ENCODE assay signal across 8 cellular contexts in genomic region chr2:202634556-202635440, GRCh38. TPM values are rescaled to one million over a fixed set of nuclear protein-coding genes. Genes with fewer than 3 reads are reported as not detected.
DNase-seq lines count a peak whose midpoint lies in the region; ATAC-seq and TF ChIP-seq lines count a peak whose summit lies in the region.

Gene FAM117B, plus strand, starts transcription at chr2:202634969. Its CDS starts 219 bp downstream, at chr2:202635188.

- peaks cover 26% of the 10 kb centered on the region for H3K36me3 Mint-ChIP-seq in activated T-helper 17 cell treated with anti-CD3 and anti-CD28 coated beads, Interleukin-2, amount 50 U/mL, for 72 hours (ENCODE audit: low read depth)
- peaks cover 3 to 9% (median 6%) of the 10 kb centered on the region in 5 donors for H3K36me3 Mint-ChIP-seq in naive thymus-derived CD4-positive, alpha-beta T cell
- H3K36me3 Mint-ChIP-seq in stimulated activated memory B cell treated with anti-CD40 and anti-IgM and Interleukin-4, amounts not matched to agents 10 μg/mL and 1 μg/mL and 100 μg/mL, for 72 hours = no peaks in the 10 kb centered on the region

- H3K9me3 Mint-ChIP-seq in activated T-helper 17 cell treated with anti-CD3 and anti-CD28 coated beads, Interleukin-2, amount 50 U/mL, for 72 hours = no peaks in the 10 kb centered on the region
- peaks cover 0 to 2% (median 0%) of the 10 kb centered on the region in 11 donors for H3K9me3 Mint-ChIP-seq in naive thymus-derived CD4-positive, alpha-beta T cell
- no peaks in the 10 kb centered on the region for H3K9me3 Mint-ChIP-seq in stimulated activated memory B cell treated with anti-CD40 and anti-IgM and Interleukin-4, amounts not matched to agents 10 μg/mL and 1 μg/mL and 100 μg/mL, for 72 hours

- DNase-seq in EL (peak; percentile 97), H4 (ENCODE audit: low spot score) (peak; percentile 95), LNCaP clone FGC (ENCODE audit: low read depth) (peak; percentile 93), RPMI8226 (peak; percentile 99), fibroblast of lung (ENCODE audit: low read depth in 2 of 2) (peak; percentile 94 to 95)
- peak; percentile 90 to 99 (median 98) for DNase-seq in naive thymus-derived CD4-positive, alpha-beta T cell

- H4K20me1 ChIP-seq in fibroblast of lung (ENCODE audit: control insufficient read depth, extremely low read depth, insufficient read depth, low read length) = no peaks in the 10 kb centered on the region

- H3K27ac ChIP-seq in fibroblast of lung (ENCODE audit: insufficient read depth, low read length) = peak within 1 kb of the TSS; percentile 13
- peak within 1 kb of the TSS; percentile 81 for H3K27ac ChIP-seq in naive thymus-derived CD4-positive, alpha-beta T cell (ENCODE audit: low read depth, low read length)

- peak within 1 kb of the TSS; percentile 80 for H3K4me2 ChIP-seq in fibroblast of lung (ENCODE audit: extremely low read depth, insufficient read depth, low read length)

- no peaks in the 10 kb centered on the region for H3K36me3 ChIP-seq in fibroblast of lung (ENCODE audit: control insufficient read depth, insufficient read depth, low read length)
- peaks cover 0 to 4% (median 0%) of the 10 kb centered on the region in 3 experiments for H3K36me3 ChIP-seq in naive thymus-derived CD4-positive, alpha-beta T cell (ENCODE audit: control insufficient read depth in 2 of 3, insufficient read depth in 3 of 3, low read length in 3 of 3)

- intact Hi-C loops in naive thymus-derived CD4-positive, alpha-beta T cell (cut with micrococcal nuclease) = loop anchor here (1.0 to 10.0 kb wide), 23 partner anchors 9 to 1746 kb away; partner anchors contain the start of genes BMPR2 (in 2 of the 2), NBEAL1 (in 2 of the 2), WDR12 (in 2 of the 2) and ABI2 (in 1 of the 2)

- peak within 1 kb of the TSS; percentile 80 for H2AFZ ChIP-seq in fibroblast of lung (ENCODE audit: low read length)

- no peaks in the 10 kb centered on the region for H3K4me1 ChIP-seq in fibroblast of lung (ENCODE audit: control insufficient read depth, extremely low read depth, insufficient read depth, low read length)
- peaks cover 22 to 29% of the 10 kb centered on the region in 2 donors for H3K4me1 ChIP-seq in naive thymus-derived CD4-positive, alpha-beta T cell (ENCODE audit: control insufficient read depth in 2 of 2, insufficient read depth in 2 of 2, low read length in 2 of 2)

- H3K27ac Mint-ChIP-seq in activated T-helper 17 cell treated with anti-CD3 and anti-CD28 coated beads, Interleukin-2, amount 50 U/mL, for 72 hours = peak within 1 kb of the TSS; percentile 96
- H3K27ac Mint-ChIP-seq in naive thymus-derived CD4-positive, alpha-beta T cell = peak within 1 kb of the TSS; percentile 92 to 99 (median 96)
- H3K27ac Mint-ChIP-seq in stimulated activated memory B cell treated with anti-CD40 and anti-IgM and Interleukin-4, amounts not matched to agents 10 μg/mL and 1 μg/mL and 100 μg/mL, for 72 hours = peak within 1 kb of the TSS; percentile 89

- peak; percentile 90 for ATAC-seq in activated T-helper 17 cell treated with anti-CD3 and anti-CD28 coated beads, Interleukin-2, amount 50 U/mL, for 72 hours (replicated peaks)
- ATAC-seq in naive thymus-derived CD4-positive, alpha-beta T cell = peak; percentile 93
- peak; percentile 97 for ATAC-seq in stimulated activated memory B cell treated with anti-CD40 and anti-IgM and Interleukin-4, amounts not matched to agents 10 μg/mL and 1 μg/mL and 100 μg/mL, for 72 hours

- no peaks in the 10 kb centered on the region for H3K9me3 ChIP-seq in fibroblast of lung (ENCODE audit: control insufficient read depth, insufficient read depth, low read depth, low read length)
- no peaks in the 10 kb centered on the region for H3K9me3 ChIP-seq in naive thymus-derived CD4-positive, alpha-beta T cell (ENCODE audit: control insufficient read depth in 2 of 3, low read length in 3 of 3)

- no peaks in the 10 kb centered on the region for H3K27me3 Mint-ChIP-seq in activated T-helper 17 cell treated with anti-CD3 and anti-CD28 coated beads, Interleukin-2, amount 50 U/mL, for 72 hours
- H3K27me3 Mint-ChIP-seq in naive thymus-derived CD4-positive, alpha-beta T cell = no peaks in the 10 kb centered on the region
- H3K27me3 Mint-ChIP-seq in stimulated activated memory B cell treated with anti-CD40 and anti-IgM and Interleukin-4, amounts not matched to agents 10 μg/mL and 1 μg/mL and 100 μg/mL, for 72 hours = no peaks in the 10 kb centered on the region

- H3K4me3 ChIP-seq in LNCaP clone FGC (ENCODE audit: low read depth, low read length) (peak within 1 kb of the TSS; percentile 91), fibroblast of lung (replicated peaks in 1 of 4; ENCODE audit: control extremely low read depth in 1 of 4, insufficient read depth in 1 of 4, low read depth in 3 of 4, low read length in 4 of 4) (peak within 1 kb of the TSS; percentile 83 to 98 (median 92))
- peak within 1 kb of the TSS; percentile 81 for H3K4me3 ChIP-seq in naive thymus-derived CD4-positive, alpha-beta T cell (ENCODE audit: low read length)

- 0 out of 2 replicates have a peak, but pooled peaks have one; percentile 15 for TF ChIP-seq CTCF in LNCaP clone FGC (IDR thresholded peaks at IDR 0.05; ENCODE audit: control insufficient read depth, extremely low read depth, insufficient read depth)
- no peak for TF ChIP-seq CTCF in fibroblast of lung (conservative IDR thresholded peaks at IDR 0.05 in 1 of 2, IDR thresholded peaks at IDR 0.05 in 1 of 2; ENCODE audit: low read depth in 1 of 2, low read length in 2 of 2)

- POLR2A ChIA-PET in naive thymus-derived CD4-positive, alpha-beta T cell (lab: Charles Lee) = interaction anchor here (0.6 to 8.0 kb wide), 43 partner anchors 10 to 1518 kb away, joined by 3 to 130 read pairs (median 5); partner anchors contain the start of genes CARF, CFLAR, CTLA4 and CYP20A1

- peak within 1 kb of the TSS; percentile 98 for H3K4me3 Mint-ChIP-seq in activated T-helper 17 cell treated with anti-CD3 and anti-CD28 coated beads, Interleukin-2, amount 50 U/mL, for 72 hours
- peak within 1 kb of the TSS in 9 of 10 donors; percentile 93 to 98 (median 97) for H3K4me3 Mint-ChIP-seq in naive thymus-derived CD4-positive, alpha-beta T cell
- H3K4me3 Mint-ChIP-seq in stimulated activated memory B cell treated with anti-CD40 and anti-IgM and Interleukin-4, amounts not matched to agents 10 μg/mL and 1 μg/mL and 100 μg/mL, for 72 hours = peak within 1 kb of the TSS; percentile 92

- CTCF ChIA-PET in naive thymus-derived CD4-positive, alpha-beta T cell (lab: Charles Lee) = interaction anchor here (0.7 to 1.7 kb wide), 7 partner anchors 8 to 236 kb away, joined by 3 to 5 read pairs (median 3); no protein-coding TSS in a partner anchor

- no peaks in the 10 kb centered on the region for H3K27me3 ChIP-seq in fibroblast of lung (ENCODE audit: control insufficient read depth, insufficient read depth, low read length)
- no peaks in the 10 kb centered on the region for H3K27me3 ChIP-seq in naive thymus-derived CD4-positive, alpha-beta T cell (ENCODE audit: control insufficient read depth in 2 of 2, insufficient read depth in 2 of 2, low read length in 2 of 2)

- H3K4me1 Mint-ChIP-seq in activated T-helper 17 cell treated with anti-CD3 and anti-CD28 coated beads, Interleukin-2, amount 50 U/mL, for 72 hours = peaks cover 27% of the 10 kb centered on the region
- H3K4me1 Mint-ChIP-seq in naive thymus-derived CD4-positive, alpha-beta T cell = peaks cover 27 to 66% (median 61%) of the 10 kb centered on the region in 7 donors
- H3K4me1 Mint-ChIP-seq in stimulated activated memory B cell treated with anti-CD40 and anti-IgM and Interleukin-4, amounts not matched to agents 10 μg/mL and 1 μg/mL and 100 μg/mL, for 72 hours = peaks cover 43% of the 10 kb centered on the region

- peak within 1 kb of the TSS; percentile 34 for H3K9ac ChIP-seq in fibroblast of lung (ENCODE audit: insufficient read depth, low read length)

- no peaks in the 10 kb centered on the region for H3K79me2 ChIP-seq in fibroblast of lung (ENCODE audit: control insufficient read depth, insufficient read depth, low read length)

RNA-seq across cellular contexts. Expression of gene FAM117B, which starts in this region (rescaled TPM):
- 2.8 and 4.3 TPM in 2 replicates for total RNA-seq in H4 (2014; rRNA removed; shearing (Covaris generic))
- total RNA-seq in activated T-helper 17 cell treated with anti-CD3 and anti-CD28 coated beads, Interleukin-2, amount 50 U/mL, for 72 hours = 10 to 100 TPM in 1 of 2 donors, 1 to 10 TPM in 1; 5.6 to 26.1 TPM
- total RNA-seq in fibroblast of lung = 1.8 and 2.8 TPM in 2 replicates
- polyA plus RNA-seq in fibroblast of lung = 0.59 and 0.73 TPM in 2 replicates
- 0.85 and 1.1 TPM in 2 replicates for polyA plus RNA-seq in fibroblast of lung (2012)
- polyA minus RNA-seq in fibroblast of lung (ENCODE audit: low replicate concordance) = 0.48 and 1.7 TPM in 2 replicates
- 10 to 100 TPM; 12.8 to 57.9 (median 48.8) TPM for total RNA-seq in naive thymus-derived CD4-positive, alpha-beta T cell
- 10 to 100 TPM; 13.9 to 20.9 TPM for polyA plus RNA-seq in naive thymus-derived CD4-positive, alpha-beta T cell

Comparison
In these comparisons a context has a peak if more than half of its experiments do, and no peak if none do; other contexts are left out.
1. Peak in every context shown above with its lines: DNase-seq, ATAC-seq, H3K4me3 ChIP-seq and H3K27ac ChIP-seq.
2. RNA of gene FAM117B (polyA plus RNA-seq): 13.9 to 20.9 TPM in naive thymus-derived CD4-positive, alpha-beta T cell; 0.59 to 1.1 TPM in fibroblast of lung; every median in the first group is over 4 times any median in the second.